ENCODE assay signal across 8 cellular contexts in the genomic region with DNA sequence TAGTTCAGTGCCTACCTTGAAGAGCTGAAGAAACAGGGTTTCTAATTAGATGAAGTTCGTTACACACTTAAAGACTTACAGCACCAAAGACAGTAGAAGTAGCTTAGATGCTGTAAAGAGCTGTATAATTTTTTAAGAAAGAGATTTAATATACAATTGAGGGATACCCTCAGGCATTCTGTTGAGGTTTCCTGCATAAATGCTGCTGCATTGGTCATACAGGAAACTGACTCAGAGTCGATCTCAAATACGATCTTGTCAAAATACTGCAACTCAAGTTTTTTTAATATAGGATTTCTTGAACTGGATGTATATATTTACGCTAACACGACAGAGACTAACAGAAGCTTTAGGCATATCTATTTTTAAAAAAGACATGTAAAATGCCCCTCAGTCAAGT. TPM values are rescaled to one million over a fixed set of nuclear protein-coding genes. Genes with fewer than 3 reads are reported as not detected.
DNase-seq lines count a peak whose midpoint lies in the region; ATAC-seq lines count a peak whose summit lies in the region.

No MANE protein-coding gene starts in this region.

- DNase-seq in HT1080 (ENCODE audit: low read depth), result peak; percentile 72
- DNase-seq in lung microvascular endothelial cell (ENCODE audit: low read depth in 2 of 2), result peak; percentile 43 to 81
- DNase-seq in NCI-H524 (lab: John Stamatoyannopoulos, UW), result no peak

- H3K27me3 ChIP-seq in BLaER1 treated with 17β-estradiol and CSF1 and Interleukin-3, amounts not matched to agents 10 nM and 100 nM, result no peaks in the 10 kb centered on the region

- peaks cover 0 to under 1% (median 0%) of the 10 kb centered on the region in 11 experiments; a peak in 3 of 22 replicates for H4K20me1 ChIP-seq in BLaER1 treated with 17β-estradiol and CSF1 and Interleukin-3, amounts not matched to agents 10 nM and 100 nM

- no peaks in the 10 kb centered on the region for H3K36me3 ChIP-seq in BLaER1 treated with 17β-estradiol and CSF1 and Interleukin-3, amounts not matched to agents 10 nM and 100 nM

- peak overlapping the region; percentile 96 to 100 (median 99) for H3K9ac ChIP-seq in BLaER1 treated with 17β-estradiol and CSF1 and Interleukin-3, amounts not matched to agents 10 nM and 100 nM

- peaks cover 31% of the 10 kb centered on the region for H3K4me1 Mint-ChIP-seq in activated T-helper 17 cell treated with anti-CD3 and anti-CD28 coated beads, Interleukin-2, amount 50 U/mL, for 72 hours

- peak overlapping the region; percentile 100 for H3K27ac Mint-ChIP-seq in activated T-helper 17 cell treated with anti-CD3 and anti-CD28 coated beads, Interleukin-2, amount 50 U/mL, for 72 hours

- peaks cover 21% of the 10 kb centered on the region for H3K36me3 Mint-ChIP-seq in activated T-helper 17 cell treated with anti-CD3 and anti-CD28 coated beads, Interleukin-2, amount 50 U/mL, for 72 hours (ENCODE audit: low read depth)

- no peaks in the 10 kb centered on the region for H3K9me3 ChIP-seq in BLaER1 treated with 17β-estradiol and CSF1 and Interleukin-3, amounts not matched to agents 10 nM and 100 nM (replicated peaks in 1 of 11)

- H3K4me3 ChIP-seq in BLaER1 treated with 17β-estradiol and CSF1 and Interleukin-3, amounts not matched to agents 10 nM and 100 nM, result peak overlapping the region; percentile 73 to 98 (median 87)

- H3K4me1 ChIP-seq in BLaER1 treated with 17β-estradiol and CSF1 and Interleukin-3, amounts not matched to agents 10 nM and 100 nM, result peaks cover 25 to 36% (median 33%) of the 10 kb centered on the region in 10 experiments

- peak overlapping the region; percentile 85 to 99 (median 92) for H3K4me2 ChIP-seq in BLaER1 treated with 17β-estradiol and CSF1 and Interleukin-3, amounts not matched to agents 10 nM and 100 nM

- no peaks in the 10 kb centered on the region for H3K9me3 Mint-ChIP-seq in activated T-helper 17 cell treated with anti-CD3 and anti-CD28 coated beads, Interleukin-2, amount 50 U/mL, for 72 hours

- no peak for ATAC-seq in activated T-helper 17 cell treated with anti-CD3 and anti-CD28 coated beads, Interleukin-2, amount 50 U/mL, for 72 hours (replicated peaks)
- ATAC-seq in HG03571 (IDR thresholded peaks at IDR 0.05; ENCODE audit: unreplicated experiment), result no peak
- ATAC-seq in GM18873 (IDR thresholded peaks at IDR 0.05; ENCODE audit: low FRiP score, unreplicated experiment), result no peak
- no peak for ATAC-seq in HG02884 (IDR thresholded peaks at IDR 0.05; ENCODE audit: unreplicated experiment)

- no peaks in the 10 kb centered on the region for H3K27me3 Mint-ChIP-seq in activated T-helper 17 cell treated with anti-CD3 and anti-CD28 coated beads, Interleukin-2, amount 50 U/mL, for 72 hours

- H3K4me3 Mint-ChIP-seq in activated T-helper 17 cell treated with anti-CD3 and anti-CD28 coated beads, Interleukin-2, amount 50 U/mL, for 72 hours, result peak overlapping the region; percentile 90

- H3K27ac ChIP-seq in BLaER1 treated with 17β-estradiol and CSF1 and Interleukin-3, amounts not matched to agents 10 nM and 100 nM, result peak overlapping the region; percentile 96 to 100 (median 99)

RNA-seq across cellular contexts. Expression of a gene that starts 2.5 kb away (rescaled TPM):
- total RNA-seq in HT1080 (2014; rRNA removed; shearing (Covaris generic)), result 3.2 and 4.3 TPM in 2 replicates
- polyA plus RNA-seq in HT1080 (2015; cell fraction: cytosol; rRNA removed), result 2.5 and 3.1 TPM in 2 replicates
- 3.9 and 5.2 TPM in 2 replicates for polyA plus RNA-seq in HT1080 (2015; cell fraction: nucleus; rRNA removed)
- total RNA-seq in activated T-helper 17 cell treated with anti-CD3 and anti-CD28 coated beads, Interleukin-2, amount 50 U/mL, for 72 hours, result 10 to 100 TPM; 65.5 to 93.8 TPM
- 7.8 and 16.1 TPM in 2 replicates for total RNA-seq in lung microvascular endothelial cell

Comparison
In these comparisons a context has a peak if more than half of its experiments do, and no peak if none do; other contexts are left out.
1. DNase-seq: peak in HT1080 (single experiment) and lung microvascular endothelial cell (2 of 2); none in NCI-H524 (0 of 2).